1 cellular context compared by ENCODE assay signal in the genomic region with DNA sequence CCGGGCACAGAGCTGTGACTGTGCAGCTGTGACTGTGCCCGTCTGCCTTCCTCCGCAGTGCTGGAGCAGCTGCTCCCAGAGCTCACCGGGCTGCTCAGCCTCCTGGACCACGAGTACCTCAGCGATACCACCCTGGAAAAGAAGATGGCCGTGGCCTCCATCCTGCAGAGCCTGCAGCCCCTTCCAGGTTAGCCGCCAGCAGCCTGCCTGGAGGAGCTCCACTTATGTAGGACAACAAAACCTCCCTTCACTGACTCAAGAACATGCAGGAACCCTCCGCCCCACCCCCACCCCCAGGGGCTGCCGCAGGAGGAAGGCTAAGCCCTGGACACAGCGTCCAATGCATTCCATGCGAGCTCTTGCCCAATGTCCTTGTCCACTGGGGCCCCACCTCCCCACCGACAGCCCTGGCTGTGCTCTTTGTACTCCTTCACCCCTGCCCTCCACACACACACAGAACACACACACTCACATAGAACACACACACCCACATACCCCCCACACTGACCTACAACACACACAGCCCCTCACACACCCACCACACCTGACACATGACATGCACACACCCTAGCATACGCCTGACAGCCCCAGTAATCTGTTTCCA.
TF ChIP-seq lines count a peak whose summit lies in the region.

No MANE protein-coding gene starts in this region.

TF ChIP-seq in liver, 16 proteins besides CTCF, POLR2A, EP300 and RAD21 (continued from another document):
- TF ChIP-seq, protein P1, sequence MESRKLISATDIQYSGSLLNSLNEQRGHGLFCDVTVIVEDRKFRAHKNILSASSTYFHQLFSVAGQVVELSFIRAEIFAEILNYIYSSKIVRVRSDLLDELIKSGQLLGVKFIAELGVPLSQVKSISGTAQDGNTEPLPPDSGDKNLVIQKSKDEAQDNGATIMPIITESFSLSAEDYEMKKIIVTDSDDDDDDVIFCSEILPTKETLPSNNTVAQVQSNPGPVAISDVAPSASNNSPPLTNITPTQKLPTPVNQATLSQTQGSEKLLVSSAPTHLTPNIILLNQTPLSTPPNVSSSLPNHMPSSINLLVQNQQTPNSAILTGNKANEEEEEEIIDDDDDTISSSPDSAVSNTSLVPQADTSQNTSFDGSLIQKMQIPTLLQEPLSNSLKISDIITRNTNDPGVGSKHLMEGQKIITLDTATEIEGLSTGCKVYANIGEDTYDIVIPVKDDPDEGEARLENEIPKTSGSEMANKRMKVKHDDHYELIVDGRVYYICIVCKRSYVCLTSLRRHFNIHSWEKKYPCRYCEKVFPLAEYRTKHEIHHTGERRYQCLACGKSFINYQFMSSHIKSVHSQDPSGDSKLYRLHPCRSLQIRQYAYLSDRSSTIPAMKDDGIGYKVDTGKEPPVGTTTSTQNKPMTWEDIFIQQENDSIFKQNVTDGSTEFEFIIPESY (IDR thresholded peaks at IDR 0.05) = no peak
- no peak for TF ChIP-seq JUND (IDR thresholded peaks at IDR 0.05)
- TF ChIP-seq, protein P2, sequence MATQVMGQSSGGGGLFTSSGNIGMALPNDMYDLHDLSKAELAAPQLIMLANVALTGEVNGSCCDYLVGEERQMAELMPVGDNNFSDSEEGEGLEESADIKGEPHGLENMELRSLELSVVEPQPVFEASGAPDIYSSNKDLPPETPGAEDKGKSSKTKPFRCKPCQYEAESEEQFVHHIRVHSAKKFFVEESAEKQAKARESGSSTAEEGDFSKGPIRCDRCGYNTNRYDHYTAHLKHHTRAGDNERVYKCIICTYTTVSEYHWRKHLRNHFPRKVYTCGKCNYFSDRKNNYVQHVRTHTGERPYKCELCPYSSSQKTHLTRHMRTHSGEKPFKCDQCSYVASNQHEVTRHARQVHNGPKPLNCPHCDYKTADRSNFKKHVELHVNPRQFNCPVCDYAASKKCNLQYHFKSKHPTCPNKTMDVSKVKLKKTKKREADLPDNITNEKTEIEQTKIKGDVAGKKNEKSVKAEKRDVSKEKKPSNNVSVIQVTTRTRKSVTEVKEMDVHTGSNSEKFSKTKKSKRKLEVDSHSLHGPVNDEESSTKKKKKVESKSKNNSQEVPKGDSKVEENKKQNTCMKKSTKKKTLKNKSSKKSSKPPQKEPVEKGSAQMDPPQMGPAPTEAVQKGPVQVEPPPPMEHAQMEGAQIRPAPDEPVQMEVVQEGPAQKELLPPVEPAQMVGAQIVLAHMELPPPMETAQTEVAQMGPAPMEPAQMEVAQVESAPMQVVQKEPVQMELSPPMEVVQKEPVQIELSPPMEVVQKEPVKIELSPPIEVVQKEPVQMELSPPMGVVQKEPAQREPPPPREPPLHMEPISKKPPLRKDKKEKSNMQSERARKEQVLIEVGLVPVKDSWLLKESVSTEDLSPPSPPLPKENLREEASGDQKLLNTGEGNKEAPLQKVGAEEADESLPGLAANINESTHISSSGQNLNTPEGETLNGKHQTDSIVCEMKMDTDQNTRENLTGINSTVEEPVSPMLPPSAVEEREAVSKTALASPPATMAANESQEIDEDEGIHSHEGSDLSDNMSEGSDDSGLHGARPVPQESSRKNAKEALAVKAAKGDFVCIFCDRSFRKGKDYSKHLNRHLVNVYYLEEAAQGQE (IDR thresholded peaks at IDR 0.05) = no peak
- TF ChIP-seq SP1 (IDR thresholded peaks at IDR 0.05) = peak; percentile 13
